25 cellular contexts compared by ENCODE assay signal in the genomic region with DNA sequence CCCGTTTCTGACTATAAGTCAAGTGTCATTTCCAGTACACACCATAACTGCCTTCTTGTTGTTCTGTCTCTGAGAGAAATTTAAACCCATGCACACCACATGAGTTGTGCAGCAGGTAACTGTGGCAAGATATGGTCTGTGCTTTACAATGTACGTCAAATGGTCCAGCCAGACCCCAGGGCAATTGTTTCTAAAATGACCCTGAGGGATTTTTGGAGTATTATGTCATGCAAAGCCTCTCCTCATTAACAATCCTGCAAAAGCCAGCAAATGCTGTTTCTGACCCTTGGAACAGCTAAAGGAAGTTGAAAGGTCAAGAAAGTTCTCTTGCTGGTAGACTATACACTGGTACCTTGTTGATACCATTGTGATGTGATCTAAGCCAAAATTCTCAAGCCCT.
"Had no signal": no experiment of that assay in that cellular context is flagged by ENCODE, and none has a peak within 500 bp of the region (broad histone marks: within the 10 kb centered on the region; RNA-seq: fewer than 3 reads in every experiment).

No MANE protein-coding gene starts in this region.

- H3K36me3 ChIP-seq: esophagus squamous epithelium, gastrocnemius medialis, lower lobe of right lung had no signal

- DNase-seq: dermis blood vessel endothelial cell; dorsolateral prefrontal cortex; effector CD4-positive, alpha-beta T cell; effector memory CD4-positive, alpha-beta T cell; erythroblast; esophagus squamous epithelium; foreskin fibroblast; foreskin melanocyte; gastrocnemius medialis; glutamatergic neuron; head of caudate nucleus; heart right ventricle; hippocampal formation; kidney; kidney glomerular epithelial cell; left colon; left ventricle myocardium inferior; lower lobe of right lung; mesenchymal stem cell; mucosa of descending colon had no signal

- ATAC-seq: esophagus mucosa, gastrocnemius medialis, heart right ventricle, left colon, left lobe of liver, lower lobe of right lung, mucosa of descending colon had no signal

- H3K4me1 ChIP-seq: esophagus squamous epithelium, gastrocnemius medialis, left ventricle myocardium inferior, lower lobe of right lung had no signal

- H3K9me3 ChIP-seq: gastrocnemius medialis had no signal

- H3K27me3 ChIP-seq: dorsolateral prefrontal cortex, esophagus squamous epithelium, gastrocnemius medialis, heart right ventricle had no signal

- H3K27ac ChIP-seq: coronary artery, dorsolateral prefrontal cortex, epithelial cell of prostate, esophagus squamous epithelium, gastrocnemius medialis, heart right ventricle, left ventricle myocardium inferior, lower lobe of right lung had no signal

- FAIRE-seq: islet of Langerhans, kidney had no signal

- H3K4me3 ChIP-seq: coronary artery, dorsolateral prefrontal cortex, esophagus squamous epithelium, gastrocnemius medialis, heart right ventricle, left ventricle myocardium inferior, lower lobe of right lung, mucosa of descending colon had no signal
